ENCODE assay signal across 27 cellular contexts in genomic region chr4:64205376-64205775, GRCh38.
"Had no signal": no experiment of that assay in that cellular context is flagged by ENCODE, and none has a peak within 500 bp of the region (broad histone marks: within the 10 kb centered on the region; RNA-seq: fewer than 3 reads in every experiment).

No MANE protein-coding gene starts in this region.

- H3K9me3 ChIP-seq: pancreas, prostate gland, testis, thyroid gland, transverse colon, upper lobe of right lung had no signal

- ATAC-seq: mucosa of descending colon; naive thymus-derived CD4-positive, alpha-beta T cell; natural killer cell treated with Interleukin-12 subunit alpha and Interleukin-12 subunit beta and Interleukin-15 and Interleukin-18, amount 100 ng/mL, for 72 hours; pancreas; right cardiac atrium; sciatic nerve; stimulated activated naive B cell treated with anti-CD40 and anti-IgM and Interleukin-4, amounts not matched to agents 10 μg/mL and 1 μg/mL and 100 μg/mL, for 72 hours; stimulated activated naive CD8-positive, alpha-beta T cell treated with anti-CD3 and anti-CD28 coated beads, Interleukin-15, Interleukin-2, amounts not matched to agents 100 U/mL and 50 U/mL, for 24 hours; upper lobe of right lung had no signal

- H3K4me3 Mint-ChIP-seq: naive thymus-derived CD4-positive, alpha-beta T cell; natural killer cell treated with Interleukin-12 subunit alpha and Interleukin-12 subunit beta and Interleukin-15 and Interleukin-18, amount 100 ng/mL, for 72 hours; stimulated activated naive B cell treated with anti-CD40 and anti-IgM and Interleukin-4, amounts not matched to agents 10 μg/mL and 1 μg/mL and 100 μg/mL, for 72 hours had no signal

- H3K36me3 Mint-ChIP-seq: naive thymus-derived CD4-positive, alpha-beta T cell; stimulated activated naive B cell treated with anti-CD40 and anti-IgM and Interleukin-4, amounts not matched to agents 10 μg/mL and 1 μg/mL and 100 μg/mL, for 72 hours had no signal

- H3K4me1 ChIP-seq: left ventricle myocardium inferior, pancreas, prostate gland, stomach, testis, thyroid gland, transverse colon, upper lobe of right lung had no signal

- H2AFZ ChIP-seq: hepatocyte had no signal

- H3K27ac ChIP-seq: hepatocyte, left ventricle myocardium inferior, pancreas, prostate gland, skin epidermis, stomach, testis, thyroid gland, transverse colon, upper lobe of right lung had no signal

- DNase-seq: islet precursor cell; left ventricle myocardium inferior; midbrain; mucosa of descending colon; naive thymus-derived CD4-positive, alpha-beta T cell; nucleus accumbens; pancreas; posterior cingulate gyrus; retina; right cardiac atrium; stimulated activated CD4-positive, alpha-beta T cell treated with anti-CD3 and anti-CD28 coated beads, Interleukin-12 subunit alpha, Interleukin-12 subunit beta, amount 100 ng/mL, for 4 hours; stimulated activated CD4-positive, alpha-beta T cell treated with anti-CD3 and anti-CD28 coated beads, Interleukin-15, amount 100 ng/mL, for 24 hours; stimulated activated CD4-positive, alpha-beta T cell treated with anti-CD3 and anti-CD28 coated beads, Interleukin-2, amount 100 ng/mL, for 24 hours; stimulated activated CD4-positive, alpha-beta T cell treated with anti-CD3 and anti-CD28 coated beads, Interleukin-4, amount 100 ng/mL, for 1 hour; stimulated activated naive B cell treated with anti-CD40 and anti-IgM and Interleukin-4, amounts not matched to agents 10 μg/mL and 1 μg/mL and 100 μg/mL, for 72 hours; stimulated activated naive CD8-positive, alpha-beta T cell treated with anti-CD3 and anti-CD28 coated beads, Interleukin-15, Interleukin-2, amounts not matched to agents 100 U/mL and 50 U/mL, for 24 hours; stomach; testis; thyroid gland; transverse colon; upper lobe of right lung had no signal

- H3K27me3 ChIP-seq: hepatocyte, pancreas, stomach, testis, thyroid gland, transverse colon, upper lobe of right lung had no signal

- H3K27ac Mint-ChIP-seq: naive thymus-derived CD4-positive, alpha-beta T cell; natural killer cell treated with Interleukin-12 subunit alpha and Interleukin-12 subunit beta and Interleukin-15 and Interleukin-18, amount 100 ng/mL, for 72 hours; stimulated activated naive B cell treated with anti-CD40 and anti-IgM and Interleukin-4, amounts not matched to agents 10 μg/mL and 1 μg/mL and 100 μg/mL, for 72 hours had no signal

- H3K4me2 ChIP-seq: hepatocyte had no signal

- H3K27me3 Mint-ChIP-seq: naive thymus-derived CD4-positive, alpha-beta T cell; natural killer cell treated with Interleukin-12 subunit alpha and Interleukin-12 subunit beta and Interleukin-15 and Interleukin-18, amount 100 ng/mL, for 72 hours; stimulated activated naive B cell treated with anti-CD40 and anti-IgM and Interleukin-4, amounts not matched to agents 10 μg/mL and 1 μg/mL and 100 μg/mL, for 72 hours had no signal

- H3K4me3 ChIP-seq: hepatocyte, left ventricle myocardium inferior, lung, mucosa of descending colon, pancreas, prostate gland, skin epidermis, stomach, testis, thyroid gland, transverse colon, upper lobe of right lung had no signal

- H3K36me3 ChIP-seq: left ventricle myocardium inferior, pancreas, prostate gland, stomach, thyroid gland, transverse colon, upper lobe of right lung had no signal

- H3K79me2 ChIP-seq: hepatocyte had no signal

- H3K4me1 Mint-ChIP-seq: stimulated activated naive B cell treated with anti-CD40 and anti-IgM and Interleukin-4, amounts not matched to agents 10 μg/mL and 1 μg/mL and 100 μg/mL, for 72 hours had no signal
